Comparison of ENCODE assay signal across 8 cellular contexts in genomic region chr19:37251308-37252229, GRCh38. TPM values are rescaled to one million over a fixed set of nuclear protein-coding genes. Genes with fewer than 3 reads are reported as not detected.
A peak's percentile ranks its signal among the peaks of the same experiment; 100 is the strongest.
DNase-seq lines count a peak whose midpoint lies in the region; ATAC-seq and TF ChIP-seq lines count a peak whose summit lies in the region.

No MANE protein-coding gene starts in this region.

- H3K27me3 ChIP-seq in GM06990 (replicated peaks; ENCODE audit: control insufficient read depth, insufficient read depth, low read length) (no peaks in the 10 kb centered on the region), dorsolateral prefrontal cortex (no peaks in the 10 kb centered on the region), suprapubic skin (no peaks in the 10 kb centered on the region)

- H3K4me3 ChIP-seq in GM06990 (replicated peaks; ENCODE audit: low read depth, low read length) (peak overlapping the region; percentile 56), dorsolateral prefrontal cortex (peak overlapping the region; percentile 60 to 99 (median 88)), suprapubic skin (peak overlapping the region; percentile 52)

- H3K9me3 ChIP-seq in suprapubic skin: peaks cover 59% of the 10 kb centered on the region

- H3K4me1 Mint-ChIP-seq in memory B cell (peaks cover 3% of the 10 kb centered on the region), endothelial cell (ENCODE audit: unreplicated experiment) (no peaks in the 10 kb centered on the region)

- peak overlapping the region in 44 of 59 donors; percentile 12 to 86 (median 62) for H3K27ac ChIP-seq in dorsolateral prefrontal cortex
- no peak overlapping the region for H3K27ac ChIP-seq in suprapubic skin

- intact Hi-C loops in dorsolateral prefrontal cortex (cut with DNase I): loop anchor here in 1 of 2 donors (10.0 kb wide), 1 partner anchor 63 kb away; no protein-coding TSS in a partner anchor

- H3K36me3 ChIP-seq in GM06990 (ENCODE audit: control insufficient read depth, insufficient read depth, low read length) (no peaks in the 10 kb centered on the region), suprapubic skin (no peaks in the 10 kb centered on the region)

- H3K27ac Mint-ChIP-seq in memory B cell (no peak overlapping the region), endothelial cell (ENCODE audit: unreplicated experiment) (no peak overlapping the region)

- in situ Hi-C loops in ACHN (cut with HindIII; ENCODE audit: low pct_ligation_motif_present, low pct_unique_long_range_greater_than_20kb, low sequenced_read_pairs): no loop called here

- TF ChIP-seq CTCF in GM06990 (IDR thresholded peaks at IDR 0.05; ENCODE audit: insufficient read depth, low read length, poor library complexity, severe bottlenecking) (no peak), dorsolateral prefrontal cortex (IDR thresholded peaks at IDR 0.05 in 54 of 56, conservative IDR thresholded peaks at IDR 0.05 in 2 of 56; ENCODE audit: low read depth in 1 of 56, partially characterized antibody in 56 of 56) (peak in 8 of 56 donors; percentile 9 to 31 (median 23)), suprapubic skin (IDR thresholded peaks at IDR 0.05) (no peak), endothelial cell (IDR thresholded peaks at IDR 0.05; ENCODE audit: unreplicated experiment) (no peak)

- peak; percentile 29 for DNase-seq in GM06990 (ENCODE audit: extremely low read depth, insufficient read length)
- DNase-seq in NCI-H1417 (lab: John Stamatoyannopoulos, UW): peak; percentile 87 to 97 (median 89)
- DNase-seq in T-helper 2 cell: peak in 3 of 5 experiments; percentile 15 to 57 (median 15)
- DNase-seq in dorsolateral prefrontal cortex: peak; percentile 86 to 99 (median 96)
- DNase-seq in memory B cell (ENCODE audit: low spot score in 2 of 2): peak; percentile 37 to 72
- DNase-seq in suprapubic skin (ENCODE audit: low spot score in 2 of 2): no peak
- no peak for DNase-seq in ACHN
- no peak for DNase-seq in endothelial cell (ENCODE audit: low spot score)

- H3K36me3 Mint-ChIP-seq in memory B cell (peaks cover 22% of the 10 kb centered on the region), endothelial cell (ENCODE audit: low read depth, unreplicated experiment) (peaks cover 27% of the 10 kb centered on the region)

- TF ChIP-seq EP300 in suprapubic skin (IDR thresholded peaks at IDR 0.05): no peak

- peak; percentile 97 for ATAC-seq in memory B cell (ENCODE audit: low read depth)

- H3K4me1 ChIP-seq in suprapubic skin: no peaks in the 10 kb centered on the region

- H3K4me3 Mint-ChIP-seq in memory B cell: peak overlapping the region; percentile 89
- no peak overlapping the region for H3K4me3 Mint-ChIP-seq in endothelial cell (ENCODE audit: unreplicated experiment)

- H3K27me3 Mint-ChIP-seq in memory B cell (no peaks in the 10 kb centered on the region), endothelial cell (ENCODE audit: unreplicated experiment) (peaks cover 2% of the 10 kb centered on the region)

- no peak for TF ChIP-seq POLR2A in suprapubic skin (IDR thresholded peaks at IDR 0.05)

- H3K9me3 Mint-ChIP-seq in memory B cell (peaks cover 18% of the 10 kb centered on the region), endothelial cell (ENCODE audit: unreplicated experiment) (peaks cover 47% of the 10 kb centered on the region)

- 2% methylated on average over 13 of the region's 39 CpGs for WGBS in suprapubic skin

RNA-seq across cellular contexts. Expression of gene ZNF383, which starts 33.6 kb away (rescaled TPM):
- total RNA-seq in dorsolateral prefrontal cortex: 10 to 100 TPM in 119 of 120 experiments, 1 to 10 TPM in 1; 9.7 to 27.7 (median 16.2) TPM
- total RNA-seq in suprapubic skin: 10 to 100 TPM in 1 of 4 donors, 1 to 10 TPM in 3; 4.9 to 18.4 (median 7.6) TPM
- total RNA-seq in endothelial cell (ENCODE audit: unreplicated experiment): 7.3 TPM

RNA-seq across cellular contexts. Expression of gene ZNF585B, which starts 41.2 kb away (rescaled TPM):
- total RNA-seq in dorsolateral prefrontal cortex: 10 to 100 TPM; 19.5 to 43.0 (median 32.7) TPM
- 10 to 100 TPM in 3 of 4 donors, 1 to 10 TPM in 1; 9.8 to 13.6 (median 11.8) TPM for total RNA-seq in suprapubic skin
- 18.1 TPM for total RNA-seq in endothelial cell (ENCODE audit: unreplicated experiment)

Comparison
In these comparisons a context has a peak if more than half of its experiments do, and no peak if none do; other contexts are left out.
1. DNase-seq: peak in GM06990 (single experiment), NCI-H1417 (3 of 3), T-helper 2 cell (3 of 5), dorsolateral prefrontal cortex (10 of 10) and memory B cell (2 of 2); none in suprapubic skin (0 of 2), ACHN (single experiment) and endothelial cell (single experiment).
2. Peak in every context shown above with its lines, with median percentiles within 50 percentile points of each other: H3K4me3 ChIP-seq.